In the genomic region with DNA sequence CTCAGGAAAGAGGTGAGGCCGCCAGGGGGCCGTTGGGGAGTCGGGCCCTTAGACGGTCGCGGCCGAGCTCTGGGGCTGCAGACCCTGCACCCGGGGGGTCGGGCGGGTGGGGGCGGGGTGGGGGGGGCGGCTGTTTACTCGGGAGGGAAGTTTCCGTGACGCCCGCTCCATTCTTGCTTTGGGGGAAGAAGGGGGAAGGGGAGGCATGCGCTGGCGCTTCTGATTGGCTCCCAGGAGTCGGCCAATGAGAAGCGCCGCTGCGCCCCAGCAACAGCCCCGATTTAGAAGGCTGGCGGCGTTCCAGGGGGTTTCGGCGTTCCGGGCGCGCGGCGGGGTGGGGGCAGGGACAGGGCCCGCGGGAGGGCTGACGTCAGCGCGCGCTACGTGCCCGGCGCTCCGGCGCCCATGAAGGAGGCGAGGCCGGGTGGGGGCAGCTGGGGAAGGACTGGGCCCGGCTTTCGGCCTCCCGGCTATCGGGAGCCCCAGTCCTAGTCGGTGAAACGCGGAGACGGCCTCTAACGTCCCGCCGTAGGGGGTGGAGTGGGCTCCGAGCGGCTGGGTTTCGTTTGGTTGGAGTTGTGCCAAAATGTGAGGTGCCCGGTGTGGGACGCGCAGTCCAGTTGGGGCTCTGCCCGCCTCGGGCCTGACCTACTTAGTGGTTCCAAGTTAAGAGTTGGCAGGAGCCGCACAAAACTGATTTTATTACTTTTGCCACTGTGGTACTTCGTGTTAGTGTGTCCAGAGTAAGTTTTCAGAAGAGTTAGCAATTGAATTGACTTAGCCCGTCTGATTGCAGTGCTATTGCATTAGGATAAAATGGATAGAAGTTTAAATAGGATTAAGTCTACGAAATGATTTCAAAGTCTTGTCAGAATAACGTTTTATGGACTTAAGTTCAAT, we compare ENCODE assay signal across 8 cellular contexts. TPM values are rescaled to one million over a fixed set of nuclear protein-coding genes. Genes with fewer than 3 reads are reported as not detected.
DNase-seq lines count a peak whose midpoint lies in the region; ATAC-seq, FAIRE-seq and TF ChIP-seq lines count a peak whose summit lies in the region.

No MANE protein-coding gene starts in this region.

- H3K4me3 Mint-ChIP-seq in activated naive CD8-positive, alpha-beta T cell treated with anti-CD3 and anti-CD28 coated beads, Interleukin-2, amount 10 ng/mL, durations not matched to agents 7 days and 5 days: peak overlapping the region; percentile 85

- H3K9me3 Mint-ChIP-seq in activated naive CD8-positive, alpha-beta T cell treated with anti-CD3 and anti-CD28 coated beads, Interleukin-2, amount 10 ng/mL, durations not matched to agents 7 days and 5 days: no peaks in the 10 kb centered on the region

- H3K27ac Mint-ChIP-seq in activated naive CD8-positive, alpha-beta T cell treated with anti-CD3 and anti-CD28 coated beads, Interleukin-2, amount 10 ng/mL, durations not matched to agents 7 days and 5 days: peak overlapping the region; percentile 84

- H3K4me1 ChIP-seq in pancreas (peaks cover 12 to 25% (median 17%) of the 10 kb centered on the region in 3 donors), tibial artery (peaks cover 0 to 42% (median 26%) of the 10 kb centered on the region in 4 donors)

- peak overlapping the region; percentile 81 to 100 (median 93) for H3K4me3 ChIP-seq in pancreas
- peak overlapping the region; percentile 90 to 99 for H3K4me3 ChIP-seq in tibial artery

- peak overlapping the region; percentile 99 to 100 (median 100) for H3K27ac ChIP-seq in pancreas
- H3K27ac ChIP-seq in tibial artery: peak overlapping the region; percentile 99 to 100

- POLR2A ChIA-PET in activated naive CD8-positive, alpha-beta T cell treated with anti-CD3 and anti-CD28 coated beads, Interleukin-2, amount 10 ng/mL, durations not matched to agents 7 days and 5 days (lab: Charles Lee): interaction anchor here (0.6 to 6.1 kb wide), 16 partner anchors 9 to 1351 kb away, joined by 3 to 103 read pairs (median 6); a partner anchor contains a TSS

- TF ChIP-seq CTCF in GM10266 (IDR thresholded peaks at IDR 0.05; ENCODE audit: control insufficient read depth, insufficient read depth, low read depth, missing control alignments): peak; percentile 4
- TF ChIP-seq CTCF in pancreas (IDR thresholded peaks at IDR 0.05): no peak
- no peak for TF ChIP-seq CTCF in tibial artery (IDR thresholded peaks at IDR 0.05)

- 0 to 1% methylated on average over 53 to 67 of the region's 69 CpGs for WGBS in pancreas, 2 donors

- no peaks in the 10 kb centered on the region for H3K27me3 ChIP-seq in pancreas
- H3K27me3 ChIP-seq in tibial artery: no peaks in the 10 kb centered on the region

- DNase-seq in GM10266 (ENCODE audit: extremely low spot score) (peak; percentile 94), NCI-H1105 (lab: John Stamatoyannopoulos, UW) (peak; percentile 99), SKM-1 (lab: John Stamatoyannopoulos, UW; ENCODE audit: unreplicated experiment) (peak; percentile 93), Right ventricle myocardium inferior (ENCODE audit: missing footprints) (peak; percentile 100), pancreas (peak; percentile 98 to 100 (median 99)), tibial artery (peak; percentile 99 to 100)
- peak; percentile 97 for DNase-seq in activated naive CD8-positive, alpha-beta T cell treated with anti-CD3 and anti-CD28 coated beads, Interleukin-2, amount 10 ng/mL, durations not matched to agents 7 days and 5 days

- intact Hi-C loops in Right ventricle myocardium inferior (cut with DNase I) (loop anchor here (2.0 to 5.0 kb wide), 3 partner anchors 59 to 99 kb away; a partner anchor contains a TSS), pancreas (cut with DNase I) (no loop called here), tibial artery (cut with DNase I; ENCODE audit: low total_unique reads) (loop anchor here (2.0 to 5.0 kb wide), 3 partner anchors 47 to 99 kb away; no protein-coding TSS in a partner anchor)

- no peak for FAIRE-seq in pancreas (lab: Jason Lieb, UNC)

- H3K36me3 ChIP-seq in pancreas: peaks cover 0 to 26% (median 3%) of the 10 kb centered on the region in 3 donors
- H3K36me3 ChIP-seq in tibial artery: peaks cover 27 to 39% (median 34%) of the 10 kb centered on the region in 3 donors

- H3K9me3 ChIP-seq in pancreas (no peaks in the 10 kb centered on the region), tibial artery (no peaks in the 10 kb centered on the region)

- H3K4me1 Mint-ChIP-seq in activated naive CD8-positive, alpha-beta T cell treated with anti-CD3 and anti-CD28 coated beads, Interleukin-2, amount 10 ng/mL, durations not matched to agents 7 days and 5 days: peaks cover 25% of the 10 kb centered on the region

- no peaks in the 10 kb centered on the region for H3K27me3 Mint-ChIP-seq in activated naive CD8-positive, alpha-beta T cell treated with anti-CD3 and anti-CD28 coated beads, Interleukin-2, amount 10 ng/mL, durations not matched to agents 7 days and 5 days

- peaks cover 37% of the 10 kb centered on the region for H3K36me3 Mint-ChIP-seq in activated naive CD8-positive, alpha-beta T cell treated with anti-CD3 and anti-CD28 coated beads, Interleukin-2, amount 10 ng/mL, durations not matched to agents 7 days and 5 days

- ATAC-seq in HG02610 (IDR thresholded peaks at IDR 0.05; ENCODE audit: unreplicated experiment) (peak; percentile 62), Right ventricle myocardium inferior (peak; percentile 80), pancreas (peak; percentile 69 to 81 (median 76))
- peak; percentile 57 for ATAC-seq in activated naive CD8-positive, alpha-beta T cell treated with anti-CD3 and anti-CD28 coated beads, Interleukin-2, amount 10 ng/mL, durations not matched to agents 7 days and 5 days (ENCODE audit: low read depth)

RNA-seq across cellular contexts. Expression of a gene that starts 1.1 kb away (rescaled TPM):
- 100 to 1,000 TPM; 233 to 264 TPM for total RNA-seq in activated naive CD8-positive, alpha-beta T cell treated with anti-CD3 and anti-CD28 coated beads, Interleukin-2, amount 10 ng/mL, durations not matched to agents 7 days and 5 days
- total RNA-seq in Right ventricle myocardium inferior (139 TPM), pancreas (100 to 1,000 TPM; 105 to 170 (median 121) TPM)
- 10 to 100 TPM; 30.2 to 49.8 TPM for polyA plus RNA-seq in pancreas

RNA-seq across cellular contexts. Expression of a gene that starts 36.2 kb away (rescaled TPM):
- total RNA-seq in activated naive CD8-positive, alpha-beta T cell treated with anti-CD3 and anti-CD28 coated beads, Interleukin-2, amount 10 ng/mL, durations not matched to agents 7 days and 5 days: not detected
- total RNA-seq in Right ventricle myocardium inferior: 0.24 TPM
- total RNA-seq in pancreas: 1 to 10 TPM in 2 of 6 donors, under 1 TPM in 4; 0.37 to 1.6 (median 0.55) TPM
- polyA plus RNA-seq in pancreas: 1 to 10 TPM; 1.0 to 1.4 TPM

Comparison
In these comparisons a context has a peak if more than half of its experiments do, and no peak if none do; other contexts are left out.
1. Peak in every context shown above with its lines: DNase-seq, ATAC-seq, H3K4me3 ChIP-seq and H3K27ac ChIP-seq.
2. intact Hi-C loops: an anchor here in Right ventricle myocardium inferior (2.0 to 5.0 kb wide) and tibial artery (2.0 to 5.0 kb wide); none called in pancreas.